In the genomic region with DNA sequence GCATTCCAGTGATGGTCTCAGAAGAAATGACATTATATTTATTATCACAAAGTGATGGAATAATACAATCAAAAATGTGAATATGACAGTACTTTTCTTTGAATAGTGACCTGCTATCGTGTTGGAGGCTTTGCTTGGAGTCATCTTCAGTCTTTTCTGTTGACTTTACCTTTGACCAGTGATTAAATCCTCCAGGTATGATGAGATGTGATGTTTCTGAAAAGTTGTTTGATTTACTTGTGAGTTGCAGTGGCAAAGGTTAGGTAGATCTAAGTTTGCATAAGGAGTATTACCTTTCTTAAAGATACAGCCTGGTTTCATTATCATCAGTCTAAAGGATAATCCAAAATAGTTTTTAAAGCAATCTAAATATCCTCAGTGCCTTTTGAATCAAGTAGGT, we compare ENCODE assay signal across 19 cellular contexts. TPM values are rescaled to one million over a fixed set of nuclear protein-coding genes. Genes with fewer than 3 reads are reported as not detected.
DNase-seq lines count a peak whose midpoint lies in the region; ATAC-seq and TF ChIP-seq lines count a peak whose summit lies in the region.
"Had no signal": no experiment of that assay in that cellular context is flagged by ENCODE, and none has a peak within 500 bp of the region (broad histone marks: within the 10 kb centered on the region; RNA-seq: fewer than 3 reads in every experiment).

No MANE protein-coding gene starts in this region.

- no peaks in the 10 kb centered on the region for H3K27me3 ChIP-seq in CD8-positive, alpha-beta T cell (ENCODE audit: insufficient read depth, low read length)
- no peaks in the 10 kb centered on the region for H3K27me3 ChIP-seq in sigmoid colon

- H3K36me3 ChIP-seq in CD8-positive, alpha-beta T cell (ENCODE audit: insufficient read depth, low read length), result no peaks in the 10 kb centered on the region
- peaks cover 0 to under 1% (median 0%) of the 10 kb centered on the region in 4 donors for H3K36me3 ChIP-seq in sigmoid colon

- peaks cover 9% of the 10 kb centered on the region for H3K36me3 Mint-ChIP-seq in activated T-cell treated with anti-CD3 and anti-CD28 coated beads, Interleukin-2, amount 50 U/mL, for 24 hours (ENCODE audit: low read depth)
- no peaks in the 10 kb centered on the region for H3K36me3 Mint-ChIP-seq in activated T-cell treated with anti-CD3 and anti-CD28 coated beads, Interleukin-2, amount 50 U/mL, for 72 hours (ENCODE audit: insufficient read depth in 2 of 2)
- peaks cover 63% of the 10 kb centered on the region for H3K36me3 Mint-ChIP-seq in CD8-positive, alpha-beta T cell
- H3K36me3 Mint-ChIP-seq in activated naive CD8-positive, alpha-beta T cell treated with anti-CD3 and anti-CD28 coated beads, Interleukin-2, amount 50 U/mL, for 24 hours (ENCODE audit: low read depth), result no peaks in the 10 kb centered on the region

- H3K27ac Mint-ChIP-seq in activated T-cell treated with anti-CD3 and anti-CD28 coated beads, Interleukin-2, amount 50 U/mL, for 24 hours, result peak overlapping the region; percentile 78
- H3K27ac Mint-ChIP-seq in activated T-cell treated with anti-CD3 and anti-CD28 coated beads, Interleukin-2, amount 50 U/mL, for 72 hours, result no peak overlapping the region
- H3K27ac Mint-ChIP-seq in CD8-positive, alpha-beta T cell, result peak overlapping the region; percentile 39
- H3K27ac Mint-ChIP-seq in activated naive CD8-positive, alpha-beta T cell treated with anti-CD3 and anti-CD28 coated beads, Interleukin-2, amount 50 U/mL, for 24 hours, result peak overlapping the region; percentile 15
- H3K27ac Mint-ChIP-seq: CD14-positive monocyte had no signal

- no peak overlapping the region for H3K4me3 ChIP-seq in CD8-positive, alpha-beta T cell (ENCODE audit: low read depth, low read length)
- no peak overlapping the region for H3K4me3 ChIP-seq in sigmoid colon
- H3K4me3 ChIP-seq: GM23248 had no signal

- no peak for ATAC-seq in activated T-cell treated with anti-CD3 and anti-CD28 coated beads, Interleukin-2, amount 50 U/mL, for 72 hours (replicated peaks in 1 of 2)
- no peak for ATAC-seq in CD8-positive, alpha-beta T cell
- ATAC-seq in activated naive CD8-positive, alpha-beta T cell treated with anti-CD3 and anti-CD28 coated beads, Interleukin-2, amount 50 U/mL, for 24 hours, result no peak
- no peak for ATAC-seq in HG02885 (IDR thresholded peaks at IDR 0.05; ENCODE audit: poor library complexity, unreplicated experiment)
- ATAC-seq: HCT116, Panc1, Right ventricle myocardium inferior had no signal

- H3K4me1 Mint-ChIP-seq in activated T-cell treated with anti-CD3 and anti-CD28 coated beads, Interleukin-2, amount 50 U/mL, for 24 hours (ENCODE audit: low read depth), result peaks cover 80% of the 10 kb centered on the region
- H3K4me1 Mint-ChIP-seq in activated T-cell treated with anti-CD3 and anti-CD28 coated beads, Interleukin-2, amount 50 U/mL, for 72 hours (ENCODE audit: low read depth), result peaks cover 58% of the 10 kb centered on the region
- peaks cover 79% of the 10 kb centered on the region for H3K4me1 Mint-ChIP-seq in CD8-positive, alpha-beta T cell (ENCODE audit: low read depth)
- peaks cover 80% of the 10 kb centered on the region for H3K4me1 Mint-ChIP-seq in activated naive CD8-positive, alpha-beta T cell treated with anti-CD3 and anti-CD28 coated beads, Interleukin-2, amount 50 U/mL, for 24 hours

- DNase-seq in activated T-cell treated with anti-CD3 and anti-CD28 coated beads, Interleukin-2, amount 50 U/mL, for 24 hours, result no peak
- no peak for DNase-seq in activated T-cell treated with anti-CD3 and anti-CD28 coated beads, Interleukin-2, amount 50 U/mL, for 72 hours
- no peak for DNase-seq in CD8-positive, alpha-beta T cell
- no peak for DNase-seq in activated naive CD8-positive, alpha-beta T cell treated with anti-CD3 and anti-CD28 coated beads, Interleukin-2, amount 50 U/mL, for 24 hours
- no peak for DNase-seq in sigmoid colon
- DNase-seq in GM13977 (ENCODE audit: low spot score), result no peak
- no peak for DNase-seq in COLO668 (lab: John Stamatoyannopoulos, UW; ENCODE audit: unreplicated experiment)
- DNase-seq: GF-D8, GM23248, MM.1S, NCI-H1105, NCI-H187, NCI-H446, NCI-H774 had no signal

- in situ Hi-C loops in GM13977 (cut with MboI; ENCODE audit: low pct_unique_long_range_greater_than_20kb, low sequenced_read_pairs, unreplicated experiment), result no loop called here

- H3K9me3 ChIP-seq in CD8-positive, alpha-beta T cell (ENCODE audit: low read length), result no peaks in the 10 kb centered on the region
- H3K9me3 ChIP-seq in sigmoid colon, result no peaks in the 10 kb centered on the region

- POLR2A ChIA-PET in CD8-positive, alpha-beta T cell (lab: Charles Lee), result no interaction called here

- TF ChIP-seq CTCF in CD8-positive, alpha-beta T cell (IDR thresholded peaks at IDR 0.05), result no peak
- TF ChIP-seq CTCF in sigmoid colon (IDR thresholded peaks at IDR 0.05) (no peak), GM13977 (IDR thresholded peaks at IDR 0.05; ENCODE audit: extremely low read depth, insufficient read depth, missing control alignments) (no peak)

- TF ChIP-seq POLR2A in sigmoid colon (IDR thresholded peaks at IDR 0.05), result no peak

- no peaks in the 10 kb centered on the region for H3K9me3 Mint-ChIP-seq in activated T-cell treated with anti-CD3 and anti-CD28 coated beads, Interleukin-2, amount 50 U/mL, for 24 hours
- no peaks in the 10 kb centered on the region for H3K9me3 Mint-ChIP-seq in activated T-cell treated with anti-CD3 and anti-CD28 coated beads, Interleukin-2, amount 50 U/mL, for 72 hours
- no peaks in the 10 kb centered on the region for H3K9me3 Mint-ChIP-seq in CD8-positive, alpha-beta T cell
- H3K9me3 Mint-ChIP-seq in activated naive CD8-positive, alpha-beta T cell treated with anti-CD3 and anti-CD28 coated beads, Interleukin-2, amount 50 U/mL, for 24 hours, result no peaks in the 10 kb centered on the region
- H3K9me3 Mint-ChIP-seq: CD14-positive monocyte had no signal

- peaks cover 40% of the 10 kb centered on the region for H3K4me1 ChIP-seq in CD8-positive, alpha-beta T cell (ENCODE audit: insufficient read depth, low read length)
- H3K4me1 ChIP-seq in sigmoid colon, result peaks cover 0 to 77% (median 65%) of the 10 kb centered on the region in 4 donors

- no peaks in the 10 kb centered on the region for H3K27me3 Mint-ChIP-seq in activated T-cell treated with anti-CD3 and anti-CD28 coated beads, Interleukin-2, amount 50 U/mL, for 24 hours
- H3K27me3 Mint-ChIP-seq in activated T-cell treated with anti-CD3 and anti-CD28 coated beads, Interleukin-2, amount 50 U/mL, for 72 hours (ENCODE audit: low read depth), result no peaks in the 10 kb centered on the region
- no peaks in the 10 kb centered on the region for H3K27me3 Mint-ChIP-seq in CD8-positive, alpha-beta T cell (ENCODE audit: low read depth)
- H3K27me3 Mint-ChIP-seq in activated naive CD8-positive, alpha-beta T cell treated with anti-CD3 and anti-CD28 coated beads, Interleukin-2, amount 50 U/mL, for 24 hours, result no peaks in the 10 kb centered on the region

- TF ChIP-seq EP300 in sigmoid colon (IDR thresholded peaks at IDR 0.05), result no peak

- no peak overlapping the region for H3K4me3 Mint-ChIP-seq in activated T-cell treated with anti-CD3 and anti-CD28 coated beads, Interleukin-2, amount 50 U/mL, for 24 hours
- peak overlapping the region in 1 of 2 donors; percentile 33 for H3K4me3 Mint-ChIP-seq in activated T-cell treated with anti-CD3 and anti-CD28 coated beads, Interleukin-2, amount 50 U/mL, for 72 hours
- H3K4me3 Mint-ChIP-seq in CD8-positive, alpha-beta T cell, result no peak overlapping the region
- no peak overlapping the region for H3K4me3 Mint-ChIP-seq in activated naive CD8-positive, alpha-beta T cell treated with anti-CD3 and anti-CD28 coated beads, Interleukin-2, amount 50 U/mL, for 24 hours
- H3K4me3 Mint-ChIP-seq: CD14-positive monocyte had no signal

- H3K27ac ChIP-seq in CD8-positive, alpha-beta T cell (ENCODE audit: low read depth, low read length), result no peak overlapping the region
- H3K27ac ChIP-seq in sigmoid colon, result peak overlapping the region in 3 of 4 donors; percentile 30 to 51 (median 49)
- H3K27ac ChIP-seq: GM23248 had no signal

- WGBS in sigmoid colon, 2 donors, result 14 to 71% methylated on average over 1 of the region's 1 CpG

- CTCF ChIA-PET in CD8-positive, alpha-beta T cell (lab: Charles Lee), result interaction anchor here (4.6 kb wide), 1 partner anchor 80 kb away, joined by 32 read pairs; no protein-coding TSS in a partner anchor

- intact Hi-C loops in CD8-positive, alpha-beta T cell (cut with DNase I, micrococcal nuclease), result loop anchor here in 1 of 2 experiments (5.0 to 10.0 kb wide), 2 partner anchors 35 to 468 kb away; a partner anchor contains a TSS
- intact Hi-C loops in sigmoid colon (cut with DNase I), result no loop called here

RNA-seq across cellular contexts. Expression of a gene that starts 4.6 kb away (rescaled TPM):
- 10 to 100 TPM; 23.9 to 30.1 TPM for total RNA-seq in activated T-cell treated with anti-CD3 and anti-CD28 coated beads, Interleukin-2, amount 50 U/mL, for 72 hours
- 100 to 1,000 TPM; 130 to 133 TPM for total RNA-seq in CD8-positive, alpha-beta T cell
- total RNA-seq in sigmoid colon, result 10 to 100 TPM; 38.4 to 53.5 (median 49.3) TPM
- 1 to 10 TPM; 3.0 to 9.5 (median 9.3) TPM for polyA plus RNA-seq in sigmoid colon

RNA-seq across cellular contexts. Expression of a gene that starts 50.4 kb away (rescaled TPM):
- 1 to 10 TPM; 5.9 to 9.6 TPM for total RNA-seq in activated T-cell treated with anti-CD3 and anti-CD28 coated beads, Interleukin-2, amount 50 U/mL, for 72 hours
- total RNA-seq in CD8-positive, alpha-beta T cell, result 1 to 10 TPM; 2.5 to 2.6 TPM
- total RNA-seq in sigmoid colon, result 1 to 10 TPM; 3.9 to 5.4 (median 4.8) TPM
- 1 to 10 TPM; 1.8 to 4.0 (median 3.5) TPM for polyA plus RNA-seq in sigmoid colon

RNA-seq across cellular contexts. Expression of a gene that starts 59.4 kb away (rescaled TPM):
- 10 to 100 TPM; 12.0 to 14.2 TPM for total RNA-seq in activated T-cell treated with anti-CD3 and anti-CD28 coated beads, Interleukin-2, amount 50 U/mL, for 72 hours
- total RNA-seq in CD8-positive, alpha-beta T cell, result 10 to 100 TPM; 19.3 to 19.7 TPM
- total RNA-seq in sigmoid colon, result 10 to 100 TPM; 23.2 to 35.7 (median 25.5) TPM
- polyA plus RNA-seq in sigmoid colon, result 10 to 100 TPM in 2 of 3 donors, 1 to 10 TPM in 1; 9.2 to 49.1 (median 11.4) TPM
